27 cellular contexts compared by ENCODE assay signal in genomic region chr2:112312821-112313220, GRCh38.
"Had no signal": no experiment of that assay in that cellular context is flagged by ENCODE, and none has a peak within 500 bp of the region (broad histone marks: within the 10 kb centered on the region; RNA-seq: fewer than 3 reads in every experiment).

No MANE protein-coding gene starts in this region.

- ATAC-seq: left colon; left lung; lower lobe of right lung; natural killer cell; sciatic nerve; stimulated activated effector memory CD8-positive, alpha-beta T cell treated with anti-CD3 and anti-CD28 coated beads, Interleukin-12 subunit alpha, Interleukin-12 subunit beta, amount 100 ng/mL, for 72 hours; upper lobe of right lung had no signal

- H3K9ac ChIP-seq: neural progenitor cell, parathyroid adenoma had no signal

- H3K27me3 ChIP-seq: left lung, neural progenitor cell, neutrophil, right atrium auricular region, spleen, suprapubic skin, tibial artery, upper lobe of right lung had no signal

- H3K4me1 ChIP-seq: left lung, lower lobe of right lung, neural progenitor cell, parathyroid adenoma, right atrium auricular region, spleen, suprapubic skin, upper lobe of right lung had no signal

- H3K27ac ChIP-seq: left lung, lower lobe of right lung, neural progenitor cell, neutrophil, parathyroid adenoma, right atrium auricular region, spleen, suprapubic skin, thoracic aorta, tibial artery, upper lobe of right lung had no signal

- H3K4me2 ChIP-seq: neural progenitor cell had no signal

- H2AFZ ChIP-seq: neural progenitor cell, parathyroid adenoma had no signal

- H3K4me3 ChIP-seq: left lung, lower lobe of right lung, neural progenitor cell, right atrium auricular region, spleen, suprapubic skin, thoracic aorta, tibial artery, upper lobe of right lung had no signal

- H3K9me3 ChIP-seq: left lung, lower lobe of right lung, neutrophil, right atrium auricular region, spleen, suprapubic skin, thoracic aorta, tibial artery, upper lobe of right lung had no signal

- H3K79me2 ChIP-seq: parathyroid adenoma had no signal

- DNase-seq: hypothalamus; immature natural killer cell; kidney; left colon; left lung; lower lobe of right lung; mammary epithelial cell; mesenchymal stem cell; naive B cell; natural killer cell; nephron progenitor cell; occipital lobe; small intestine; spleen; stimulated activated CD4-positive, alpha-beta T cell treated with anti-CD3 and anti-CD28 coated beads, Interleukin-4, amount 100 ng/mL, for 24 hours; stimulated activated naive CD4-positive, alpha-beta T cell; tibial artery; trophoblast cell; upper lobe of right lung had no signal
